ENCODE assay signal across 8 cellular contexts in the genomic region with DNA sequence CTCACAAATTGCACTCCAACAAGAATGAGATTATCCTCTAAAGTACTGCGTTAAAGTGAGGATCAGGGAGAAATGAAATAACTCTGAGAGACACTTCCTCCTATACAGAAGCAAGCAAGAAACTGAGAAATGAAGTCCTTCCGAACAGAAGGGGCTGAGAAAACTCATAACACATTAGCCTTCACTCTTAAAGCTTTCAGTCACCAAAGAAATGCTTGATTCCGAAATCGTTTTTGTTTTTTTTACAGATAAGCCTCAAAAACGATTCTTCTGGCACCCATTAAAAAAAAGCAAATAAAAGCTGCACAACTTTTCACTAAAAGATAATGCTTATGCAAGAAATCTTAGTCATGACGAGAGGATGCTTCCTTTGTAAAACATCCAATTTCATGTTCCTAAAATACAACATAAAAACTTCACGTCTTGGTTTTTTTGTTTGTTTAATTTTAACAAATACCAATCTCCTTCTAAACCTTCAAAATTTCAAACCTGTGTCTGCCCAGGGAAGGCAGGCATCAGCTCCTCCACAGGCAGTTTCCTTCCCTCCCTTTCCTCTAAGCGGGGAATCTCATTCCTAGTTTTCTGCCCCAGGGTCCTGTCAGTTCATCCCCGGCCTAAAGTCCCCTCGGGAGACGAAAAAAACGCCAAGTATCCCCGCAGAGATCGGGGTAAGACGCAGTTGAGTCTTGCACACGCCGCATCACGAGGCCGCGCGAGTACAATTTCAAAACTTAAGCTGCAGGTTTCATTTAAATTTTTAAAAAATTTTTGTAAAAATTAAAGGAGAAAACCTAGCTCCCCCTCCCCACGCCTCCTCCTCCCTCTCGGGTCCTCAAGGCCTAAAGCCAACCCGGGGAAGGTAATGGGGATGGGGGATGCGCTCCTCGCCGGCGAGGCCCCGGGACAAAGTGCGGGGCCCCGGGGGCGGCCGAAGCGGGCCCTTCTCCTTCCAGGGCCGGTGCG. TPM values are rescaled to one million over a fixed set of nuclear protein-coding genes. Genes with fewer than 3 reads are reported as not detected.
DNase-seq lines count a peak whose midpoint lies in the region; ATAC-seq and TF ChIP-seq lines count a peak whose summit lies in the region.

No MANE protein-coding gene starts in this region.

- peaks cover 59% of the 10 kb centered on the region for H3K4me1 Mint-ChIP-seq in activated T-cell treated with anti-CD3 and anti-CD28 coated beads, Interleukin-2, amount 50 U/mL, for 72 hours (ENCODE audit: low read depth)

- no peaks in the 10 kb centered on the region for H3K9me3 Mint-ChIP-seq in activated T-cell treated with anti-CD3 and anti-CD28 coated beads, Interleukin-2, amount 50 U/mL, for 72 hours

- no peak for ATAC-seq in activated T-cell treated with anti-CD3 and anti-CD28 coated beads, Interleukin-2, amount 50 U/mL, for 72 hours (replicated peaks in 1 of 2)
- no peak for ATAC-seq in GM18517 (IDR thresholded peaks at IDR 0.05; ENCODE audit: unreplicated experiment)
- no peak for ATAC-seq in GM19463 (IDR thresholded peaks at IDR 0.05; ENCODE audit: unreplicated experiment)

- in situ Hi-C loops in astrocyte of the spinal cord (cut with HindIII; ENCODE audit: low sequenced_read_pairs) = no loop called here

- peaks cover 18% of the 10 kb centered on the region for H3K4me1 ChIP-seq in stomach smooth muscle (ENCODE audit: control insufficient read depth, insufficient read depth, low read length)

- H3K27ac ChIP-seq in layer of hippocampus (ENCODE audit: low read depth, low read length) (peak overlapping the region; percentile 97), stomach smooth muscle (ENCODE audit: low read length) (peak overlapping the region; percentile 81)

- H3K9me3 ChIP-seq in stomach smooth muscle (ENCODE audit: control insufficient read depth in 2 of 2, low read length in 2 of 2) = no peaks in the 10 kb centered on the region

- no peak for DNase-seq in activated T-cell treated with anti-CD3 and anti-CD28 coated beads, Interleukin-2, amount 50 U/mL, for 72 hours
- DNase-seq in activated T-cell treated with anti-CD3 and anti-CD28 coated beads, Interleukin-2, amount 50 U/mL, for 48 hours = no peak
- DNase-seq in NCI-H146 (lab: John Stamatoyannopoulos, UW) (peak; percentile 21), astrocyte of the spinal cord (ENCODE audit: low read depth, low spot score) (peak; percentile 22)

- peak overlapping the region; percentile 89 to 90 for H3K4me3 Mint-ChIP-seq in activated T-cell treated with anti-CD3 and anti-CD28 coated beads, Interleukin-2, amount 50 U/mL, for 72 hours

- peaks cover 16 to 32% of the 10 kb centered on the region in 2 donors for H3K36me3 Mint-ChIP-seq in activated T-cell treated with anti-CD3 and anti-CD28 coated beads, Interleukin-2, amount 50 U/mL, for 72 hours (ENCODE audit: insufficient read depth in 2 of 2)

- peak overlapping the region; percentile 93 for H3K27ac Mint-ChIP-seq in activated T-cell treated with anti-CD3 and anti-CD28 coated beads, Interleukin-2, amount 50 U/mL, for 72 hours

- H3K4me3 ChIP-seq in astrocyte of the spinal cord (ENCODE audit: low read depth, low read length) = peak overlapping the region; percentile 78
- H3K4me3 ChIP-seq in stomach smooth muscle (ENCODE audit: low read length in 2 of 2) = peak overlapping the region; percentile 75 to 83

- H3K27me3 ChIP-seq in layer of hippocampus (ENCODE audit: control insufficient read depth, insufficient read depth, low read length) (no peaks in the 10 kb centered on the region), stomach smooth muscle (ENCODE audit: control insufficient read depth in 1 of 2, insufficient read depth in 2 of 2, low read length in 2 of 2) (no peaks in the 10 kb centered on the region)

- H3K27me3 Mint-ChIP-seq in activated T-cell treated with anti-CD3 and anti-CD28 coated beads, Interleukin-2, amount 50 U/mL, for 72 hours (ENCODE audit: low read depth) = no peaks in the 10 kb centered on the region

- no peak for TF ChIP-seq CTCF in astrocyte of the spinal cord (IDR thresholded peaks at IDR 0.05; ENCODE audit: low read depth, low read length)

- peaks cover 0 to 2% of the 10 kb centered on the region in 2 donors for H3K36me3 ChIP-seq in stomach smooth muscle (ENCODE audit: control insufficient read depth in 2 of 2, insufficient read depth in 2 of 2, low read length in 2 of 2)

- peak overlapping the region; percentile 71 to 75 for H3K9ac ChIP-seq in stomach smooth muscle (ENCODE audit: low read length in 2 of 2)

RNA-seq across cellular contexts. Expression of gene BAZ1B, which starts 1.1 kb away (rescaled TPM):
- total RNA-seq in activated T-cell treated with anti-CD3 and anti-CD28 coated beads, Interleukin-2, amount 50 U/mL, for 72 hours = 100 to 1,000 TPM in 1 of 2 donors, 10 to 100 TPM in 1; 94.5 to 105 TPM

RNA-seq across cellular contexts. Expression of gene BCL7B, which starts 36.5 kb away (rescaled TPM):
- total RNA-seq in activated T-cell treated with anti-CD3 and anti-CD28 coated beads, Interleukin-2, amount 50 U/mL, for 72 hours = 10 to 100 TPM; 64.7 to 71.6 TPM

RNA-seq across cellular contexts. Expression of gene TBL2, which starts 57.4 kb away (rescaled TPM):
- 10 to 100 TPM; 27.7 to 29.6 TPM for total RNA-seq in activated T-cell treated with anti-CD3 and anti-CD28 coated beads, Interleukin-2, amount 50 U/mL, for 72 hours

Comparison
In these comparisons a context has a peak if more than half of its experiments do, and no peak if none do; other contexts are left out.
1. DNase-seq: peak in NCI-H146 (single experiment) and astrocyte of the spinal cord (single experiment); none in activated T-cell treated with anti-CD3 and anti-CD28 coated beads, Interleukin-2, amount 50 U/mL, for 72 hours (0 of 2) and activated T-cell treated with anti-CD3 and anti-CD28 coated beads, Interleukin-2, amount 50 U/mL, for 48 hours (0 of 2).